In the genomic region with DNA sequence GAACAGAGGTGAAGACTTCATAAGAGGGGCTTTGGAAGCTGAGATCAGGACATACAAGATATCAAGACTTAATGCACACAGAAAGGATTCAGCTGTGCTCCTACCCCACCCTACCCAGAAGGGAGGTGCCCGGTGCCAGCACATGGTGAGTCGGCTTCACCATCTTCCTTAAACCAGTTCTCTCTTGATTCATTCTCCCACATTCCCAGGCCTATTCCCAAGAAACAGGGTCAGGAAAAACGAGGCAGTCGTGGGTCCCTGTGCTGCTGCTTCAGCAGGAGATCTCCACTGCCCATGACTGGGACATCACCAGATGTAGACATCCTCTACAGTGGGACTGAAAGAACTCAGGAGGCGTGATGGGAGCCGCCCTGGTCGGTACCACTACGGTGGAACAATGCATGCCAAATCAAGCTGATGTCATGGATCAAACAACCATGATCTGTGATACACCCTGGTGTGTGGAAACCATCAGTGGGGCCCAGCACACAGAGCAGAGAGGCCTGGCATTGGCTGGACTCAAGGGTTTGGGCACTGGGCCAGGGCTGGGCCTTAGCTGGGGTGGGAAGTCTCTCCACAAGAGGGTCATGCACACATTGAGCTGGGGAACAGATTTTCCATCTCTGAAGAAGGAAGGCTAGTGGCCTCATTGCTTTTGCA, we compare ENCODE assay signal across 8 cellular contexts. TPM values are rescaled to one million over a fixed set of nuclear protein-coding genes. Genes with fewer than 3 reads are reported as not detected.
DNase-seq lines count a peak whose midpoint lies in the region; ATAC-seq and TF ChIP-seq lines count a peak whose summit lies in the region.

No MANE protein-coding gene starts in this region.

- H3K4me1 ChIP-seq in urinary bladder (ENCODE audit: insufficient read depth), result no peaks in the 10 kb centered on the region

- no peaks in the 10 kb centered on the region for H3K9me3 Mint-ChIP-seq in memory B cell

- ATAC-seq in memory B cell (ENCODE audit: low read depth) (no peak), HG02938 (IDR thresholded peaks at IDR 0.05; ENCODE audit: unreplicated experiment) (no peak), GM18858 (IDR thresholded peaks at IDR 0.05; ENCODE audit: unreplicated experiment) (no peak)

- DNase-seq in SHP77 (lab: John Stamatoyannopoulos, UW) (peak; percentile 28 to 29), SHP77 treated with DMSO at 0.1 percent for 48 hours (lab: John Stamatoyannopoulos, UW) (no peak), coronary artery (ENCODE audit: low spot score) (no peak), memory B cell (ENCODE audit: low spot score in 2 of 2) (no peak)
- DNase-seq in activated T-cell treated with anti-CD3 and anti-CD28 coated beads, Interleukin-2, amount 50 U/mL, for 1 hour, result no peak

- peak overlapping the region; percentile 39 for H3K4me3 ChIP-seq in coronary artery
- H3K4me3 ChIP-seq in urinary bladder (ENCODE audit: low read depth, low read length), result no peak overlapping the region

- TF ChIP-seq CTCF in coronary artery (IDR thresholded peaks at IDR 0.05), result no peak

- H3K27ac ChIP-seq in coronary artery (peak overlapping the region; percentile 86 to 98), urinary bladder (ENCODE audit: low read depth) (peak overlapping the region; percentile 6)

- peaks cover 10% of the 10 kb centered on the region for H3K36me3 Mint-ChIP-seq in memory B cell

- H3K36me3 ChIP-seq in urinary bladder (ENCODE audit: insufficient read depth), result no peaks in the 10 kb centered on the region

- peaks cover 61% of the 10 kb centered on the region for H3K4me1 Mint-ChIP-seq in memory B cell

- H3K4me3 Mint-ChIP-seq in memory B cell, result no peak overlapping the region

- WGBS in urinary bladder, result 74% methylated on average over 8 of the region's 8 CpGs

- no peaks in the 10 kb centered on the region for H3K27me3 Mint-ChIP-seq in memory B cell

- peak overlapping the region; percentile 31 for H3K27ac Mint-ChIP-seq in memory B cell

RNA-seq across cellular contexts. Expression of a gene that starts 41.9 kb away (rescaled TPM):
- 17.6 TPM for total RNA-seq in urinary bladder
- 60.7 TPM for polyA plus RNA-seq in urinary bladder

RNA-seq across cellular contexts. Expression of a gene that starts 44.8 kb away (rescaled TPM):
- 13.1 TPM for total RNA-seq in urinary bladder
- 26.5 TPM for polyA plus RNA-seq in urinary bladder

RNA-seq across cellular contexts. Expression of a gene that starts 57.1 kb away (rescaled TPM):
- 11.5 TPM for total RNA-seq in urinary bladder
- polyA plus RNA-seq in urinary bladder, result 26.4 TPM

Comparison
In these comparisons a context has a peak if more than half of its experiments do, and no peak if none do; other contexts are left out.
1. DNase-seq: peak in SHP77 (2 of 2); none in SHP77 treated with DMSO at 0.1 percent for 48 hours (single experiment), coronary artery (single experiment), memory B cell (0 of 2) and activated T-cell treated with anti-CD3 and anti-CD28 coated beads, Interleukin-2, amount 50 U/mL, for 1 hour (single experiment).